Comparison of ENCODE assay signal across 9 cellular contexts in genomic region chr2:213188971-213189899, GRCh38. TPM values are rescaled to one million over a fixed set of nuclear protein-coding genes. Genes with fewer than 3 reads are reported as not detected.
DNase-seq lines count a peak whose midpoint lies in the region; ATAC-seq and TF ChIP-seq lines count a peak whose summit lies in the region.
"Had no signal": no experiment of that assay in that cellular context is flagged by ENCODE, and none has a peak within 500 bp of the region (broad histone marks: within the 10 kb centered on the region; RNA-seq: fewer than 3 reads in every experiment).

No MANE protein-coding gene starts in this region.

- H3K9me3 ChIP-seq in neuron (ENCODE audit: low read length) = no peaks in the 10 kb centered on the region
- peaks cover 0 to 4% (median 4%) of the 10 kb centered on the region in 3 donors for H3K9me3 ChIP-seq in esophagus squamous epithelium

- no peak for TF ChIP-seq POLR2A in esophagus squamous epithelium (IDR thresholded peaks at IDR 0.05)

- H3K4me3 ChIP-seq in neuron (ENCODE audit: low read length) = peak overlapping the region; percentile 52
- peak overlapping the region in 2 of 4 donors; percentile 1 to 11 for H3K4me3 ChIP-seq in esophagus squamous epithelium

- 23 to 35% methylated on average over 15 to 16 of the region's 16 CpGs for WGBS in esophagus squamous epithelium, 2 donors

- no peak overlapping the region for H3K27ac ChIP-seq in esophagus squamous epithelium

- no peaks in the 10 kb centered on the region for H3K36me3 ChIP-seq in neuron (ENCODE audit: insufficient read depth, low read length)
- no peaks in the 10 kb centered on the region for H3K36me3 ChIP-seq in esophagus squamous epithelium

- peaks cover 44% of the 10 kb centered on the region for H3K4me1 ChIP-seq in neuron (ENCODE audit: insufficient read depth, low read length)
- H3K4me1 ChIP-seq in esophagus squamous epithelium = peaks cover 0 to 11% (median 5%) of the 10 kb centered on the region in 3 donors

- H2AFZ ChIP-seq in neuron (ENCODE audit: low read depth, low read length) = peak overlapping the region; percentile 49

- H3K27me3 ChIP-seq in neuron (ENCODE audit: insufficient read depth, low read length) (no peaks in the 10 kb centered on the region), esophagus squamous epithelium (no peaks in the 10 kb centered on the region)

- intact Hi-C loops in esophagus squamous epithelium (cut with DNase I) = no loop called here

- no peak for TF ChIP-seq CTCF in esophagus squamous epithelium (IDR thresholded peaks at IDR 0.05)

- DNase-seq in GM03348 (ENCODE audit: low spot score) = peak; percentile 49
- peak; percentile 55 for DNase-seq in NCI-H69 (lab: John Stamatoyannopoulos, UW)
- DNase-seq in esophagus squamous epithelium (lab: John Stamatoyannopoulos, UW) = no peak
- no peak for DNase-seq in RPMI8226
- DNase-seq: NCI-H1105 treated with DMSO at 0.1 percent for 48 hours had no signal

- ATAC-seq in esophagus mucosa (peak; percentile 67), HG02970 (IDR thresholded peaks at IDR 0.05; ENCODE audit: low FRiP score, unreplicated experiment) (no peak), GM18907 (IDR thresholded peaks at IDR 0.05; ENCODE audit: unreplicated experiment) (no peak)

RNA-seq across cellular contexts. Expression of gene IKZF2, which starts 37.8 kb away (rescaled TPM):
- total RNA-seq in esophagus mucosa (66.4 TPM), esophagus squamous epithelium (10 to 100 TPM; 44.1 to 96.1 (median 78.6) TPM)

Comparison
In these comparisons a context has a peak if more than half of its experiments do, and no peak if none do; other contexts are left out.
1. DNase-seq: peak in GM03348 (single experiment) and NCI-H69 (single experiment); none in esophagus squamous epithelium (single experiment) and RPMI8226 (single experiment).